Comparison of ENCODE assay signal across 23 cellular contexts in genomic region chr14:23729720-23730387, GRCh38.
A peak's percentile ranks its signal among the peaks of the same experiment; 100 is the strongest.
DNase-seq lines count a peak whose midpoint lies in the region; FAIRE-seq and TF ChIP-seq lines count a peak whose summit lies in the region.
"Had no signal": no experiment of that assay in that cellular context is flagged by ENCODE, and none has a peak within 500 bp of the region (broad histone marks: within the 10 kb centered on the region; RNA-seq: fewer than 3 reads in every experiment).

No MANE protein-coding gene starts in this region.

- peak; percentile 3 for TF ChIP-seq CTCF in bronchial epithelial cell (IDR thresholded peaks at IDR 0.05; ENCODE audit: insufficient read depth, low read length, severe bottlenecking)

- no peaks in the 10 kb centered on the region for H3K27me3 ChIP-seq in bronchial epithelial cell (ENCODE audit: control insufficient read depth, insufficient read depth, low read length)
- H3K27me3 ChIP-seq: gastrocnemius medialis, sigmoid colon, SJSA1 had no signal

- H3K4me1 Mint-ChIP-seq in activated T-helper 1 cell treated with anti-CD3 and anti-CD28 coated beads, Interleukin-12 subunit alpha, Interleukin-12 subunit beta, Interleukin-2, Interleukin-4 antibody, amounts not matched to agents 30 ng/mL and 10 ng/mL and 1 ng/mL, durations not matched to agents 14 hours and 24 hours and 36 hours (ENCODE audit: low read depth), result no peaks in the 10 kb centered on the region
- H3K4me1 Mint-ChIP-seq: activated CD4-positive, alpha-beta memory T cell treated with anti-CD3 and anti-CD28 coated beads, Interleukin-2, amount 10 ng/mL, durations not matched to agents 7 days and 5 days; activated naive CD8-positive, alpha-beta T cell treated with anti-CD3 and anti-CD28 coated beads, Interleukin-2, amount 50 U/mL, for 24 hours; central memory CD8-positive, alpha-beta T cell had no signal

- DNase-seq in DMS53 (lab: John Stamatoyannopoulos, UW) (peak; percentile 8), DMS53 treated with DMSO at 0.1 percent for 48 hours (lab: John Stamatoyannopoulos, UW; ENCODE audit: unreplicated experiment) (no peak), NCI-H524 (lab: John Stamatoyannopoulos, UW) (peak; percentile 9 to 62), bronchial epithelial cell (ENCODE audit: low read depth) (no peak), posterior vena cava (ENCODE audit: low spot score) (peak; percentile 54), cerebellar cortex (ENCODE audit: low spot score) (no peak), NCI-H446 treated with DMSO at 0.1 percent for 48 hours (lab: John Stamatoyannopoulos, UW) (no peak)
- no peak for DNase-seq in activated T-helper 1 cell treated with anti-CD3 and anti-CD28 coated beads, Interleukin-12 subunit alpha, Interleukin-12 subunit beta, Interleukin-2, Interleukin-4 antibody, amounts not matched to agents 30 ng/mL and 10 ng/mL and 1 ng/mL, durations not matched to agents 14 hours and 24 hours and 36 hours (ENCODE audit: low spot score)
- DNase-seq: 8988T; activated CD4-positive, alpha-beta memory T cell treated with anti-CD3 and anti-CD28 coated beads, Interleukin-2, amount 10 ng/mL, durations not matched to agents 7 days and 5 days; activated naive CD8-positive, alpha-beta T cell treated with anti-CD3 and anti-CD28 coated beads, Interleukin-2, amount 50 U/mL, for 24 hours; activated T-cell treated with anti-CD3 and anti-CD28 coated beads, Interleukin-2, amount 50 U/mL, for 72 hours; DND-41; gastrocnemius medialis; mammary epithelial cell; NCI-H2107; sigmoid colon; stimulated activated CD4-positive, alpha-beta T cell treated with anti-CD3 and anti-CD28 coated beads, Interleukin-4, amount 100 ng/mL, for 1 hour; stimulated activated CD8-positive, alpha-beta memory T cell treated with anti-CD3 and anti-CD28 coated beads, Interleukin-4, amount 100 ng/mL, for 48 hours had no signal

- no peak overlapping the region for H3K4me3 ChIP-seq in bronchial epithelial cell (ENCODE audit: low read depth, low read length)
- H3K4me3 ChIP-seq: gastrocnemius medialis, sigmoid colon, SJSA1, thoracic aorta had no signal

- peaks cover 2% of the 10 kb centered on the region for H3K27me3 Mint-ChIP-seq in activated T-helper 1 cell treated with anti-CD3 and anti-CD28 coated beads, Interleukin-12 subunit alpha, Interleukin-12 subunit beta, Interleukin-2, Interleukin-4 antibody, amounts not matched to agents 30 ng/mL and 10 ng/mL and 1 ng/mL, durations not matched to agents 14 hours and 24 hours and 36 hours (ENCODE audit: insufficient read depth)

- H3K4me3 Mint-ChIP-seq in activated T-helper 1 cell treated with anti-CD3 and anti-CD28 coated beads, Interleukin-12 subunit alpha, Interleukin-12 subunit beta, Interleukin-2, Interleukin-4 antibody, amounts not matched to agents 30 ng/mL and 10 ng/mL and 1 ng/mL, durations not matched to agents 14 hours and 24 hours and 36 hours, result no peak overlapping the region
- H3K4me3 Mint-ChIP-seq: activated CD4-positive, alpha-beta memory T cell treated with anti-CD3 and anti-CD28 coated beads, Interleukin-2, amount 10 ng/mL, durations not matched to agents 7 days and 5 days; activated naive CD8-positive, alpha-beta T cell treated with anti-CD3 and anti-CD28 coated beads, Interleukin-2, amount 50 U/mL, for 24 hours; activated T-cell treated with anti-CD3 and anti-CD28 coated beads, Interleukin-2, amount 50 U/mL, for 72 hours; central memory CD8-positive, alpha-beta T cell had no signal

- no peaks in the 10 kb centered on the region for H3K9me3 Mint-ChIP-seq in activated T-helper 1 cell treated with anti-CD3 and anti-CD28 coated beads, Interleukin-12 subunit alpha, Interleukin-12 subunit beta, Interleukin-2, Interleukin-4 antibody, amounts not matched to agents 30 ng/mL and 10 ng/mL and 1 ng/mL, durations not matched to agents 14 hours and 24 hours and 36 hours
- H3K9me3 Mint-ChIP-seq: activated CD4-positive, alpha-beta memory T cell treated with anti-CD3 and anti-CD28 coated beads, Interleukin-2, amount 10 ng/mL, durations not matched to agents 7 days and 5 days; activated T-cell treated with anti-CD3 and anti-CD28 coated beads, Interleukin-2, amount 50 U/mL, for 72 hours; central memory CD8-positive, alpha-beta T cell had no signal

- intact Hi-C loops in posterior vena cava (cut with DNase I), result no loop called here
- intact Hi-C loops in activated T-helper 1 cell treated with anti-CD3 and anti-CD28 coated beads, Interleukin-12 subunit alpha, Interleukin-12 subunit beta, Interleukin-2, Interleukin-4 antibody, amounts not matched to agents 30 ng/mL and 10 ng/mL and 1 ng/mL, durations not matched to agents 14 hours and 24 hours and 36 hours (cut with micrococcal nuclease), result no loop called here

- FAIRE-seq in bronchial epithelial cell (lab: Jason Lieb, UNC), result peak; percentile 72
- FAIRE-seq: endothelial cell of umbilical vein had no signal

- H3K27ac Mint-ChIP-seq in activated T-helper 1 cell treated with anti-CD3 and anti-CD28 coated beads, Interleukin-12 subunit alpha, Interleukin-12 subunit beta, Interleukin-2, Interleukin-4 antibody, amounts not matched to agents 30 ng/mL and 10 ng/mL and 1 ng/mL, durations not matched to agents 14 hours and 24 hours and 36 hours, result no peak overlapping the region
- H3K27ac Mint-ChIP-seq: activated CD4-positive, alpha-beta memory T cell treated with anti-CD3 and anti-CD28 coated beads, Interleukin-2, amount 10 ng/mL, durations not matched to agents 7 days and 5 days; activated naive CD8-positive, alpha-beta T cell treated with anti-CD3 and anti-CD28 coated beads, Interleukin-2, amount 50 U/mL, for 24 hours; activated T-cell treated with anti-CD3 and anti-CD28 coated beads, Interleukin-2, amount 50 U/mL, for 72 hours had no signal

- no peaks in the 10 kb centered on the region for H3K36me3 Mint-ChIP-seq in activated T-helper 1 cell treated with anti-CD3 and anti-CD28 coated beads, Interleukin-12 subunit alpha, Interleukin-12 subunit beta, Interleukin-2, Interleukin-4 antibody, amounts not matched to agents 30 ng/mL and 10 ng/mL and 1 ng/mL, durations not matched to agents 14 hours and 24 hours and 36 hours (ENCODE audit: low read depth)

- H3K36me3 ChIP-seq in bronchial epithelial cell (ENCODE audit: control insufficient read depth, insufficient read depth, low read length), result no peaks in the 10 kb centered on the region
- H3K36me3 ChIP-seq: gastrocnemius medialis, sigmoid colon, SJSA1, thoracic aorta had no signal

Comparison
In these comparisons a context has a peak if more than half of its experiments do, and no peak if none do; other contexts are left out.
1. DNase-seq: peak in DMS53 (single experiment), NCI-H524 (2 of 2) and posterior vena cava (single experiment); none in DMS53 treated with DMSO at 0.1 percent for 48 hours (single experiment), bronchial epithelial cell (single experiment), cerebellar cortex (single experiment), activated T-helper 1 cell treated with anti-CD3 and anti-CD28 coated beads, Interleukin-12 subunit alpha, Interleukin-12 subunit beta, Interleukin-2, Interleukin-4 antibody, amounts not matched to agents 30 ng/mL and 10 ng/mL and 1 ng/mL, durations not matched to agents 14 hours and 24 hours and 36 hours (single experiment) and NCI-H446 treated with DMSO at 0.1 percent for 48 hours (single experiment).